8 cellular contexts compared by ENCODE assay signal in the genomic region with DNA sequence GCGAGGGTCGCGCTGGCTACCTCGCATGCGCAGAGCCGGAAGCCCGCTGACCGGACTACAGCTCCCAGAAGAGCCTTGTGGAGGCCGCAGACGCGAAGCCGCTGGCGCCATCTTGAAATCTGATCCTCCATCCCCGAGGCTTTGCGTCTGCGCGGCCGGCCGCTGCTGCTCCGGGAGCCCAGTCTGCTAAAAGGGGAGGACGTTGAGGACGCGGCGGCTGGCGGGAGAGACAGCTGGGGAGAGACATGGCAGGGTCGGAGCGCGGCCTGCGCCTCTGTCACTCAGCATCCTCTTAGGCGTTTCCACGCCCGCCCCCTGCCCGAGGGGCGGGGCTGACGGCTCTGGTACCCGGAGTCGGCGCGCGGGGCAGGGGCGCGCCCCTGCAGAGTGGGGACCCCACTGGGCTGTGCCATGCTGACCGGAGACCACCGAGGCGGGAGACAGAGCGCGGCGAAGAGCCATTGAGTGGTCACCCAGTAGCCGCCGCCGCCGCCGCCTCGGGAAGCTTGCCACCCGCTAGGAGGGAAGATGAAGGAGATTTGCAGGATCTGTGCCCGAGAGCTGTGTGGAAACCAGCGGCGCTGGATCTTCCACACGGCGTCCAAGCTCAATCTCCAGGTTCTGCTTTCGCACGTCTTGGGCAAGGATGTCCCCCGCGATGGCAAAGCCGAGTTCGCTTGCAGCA.
DNase-seq lines count a peak whose midpoint lies in the region; ATAC-seq and TF ChIP-seq lines count a peak whose summit lies in the region.
"Not testable (repeated sequence)": the region's sequence is repeated elsewhere in the genome, so short reads cannot be mapped to it uniquely, and the experiment has no call there.

No MANE protein-coding gene starts in this region.

- H3K4me3 ChIP-seq in GM12864 (ENCODE audit: low read depth, low read length) (peak overlapping the region; percentile 63), astrocyte of the spinal cord (ENCODE audit: low read depth, low read length) (peak overlapping the region; percentile 58), left ventricle myocardium inferior (peak overlapping the region; percentile 68), ovary (peak overlapping the region; percentile 54)

- not testable (repeated sequence) for TF ChIP-seq POLR2A in ovary (IDR thresholded peaks at IDR 0.05)

- not testable (repeated sequence) for H3K36me3 ChIP-seq in left ventricle myocardium inferior, ovary

- not testable (repeated sequence) for DNase-seq in GM12864 (ENCODE audit: low read depth); astrocyte of the spinal cord (ENCODE audit: low read depth, low spot score)
- DNase-seq in activated CD4-positive, alpha-beta T cell treated with anti-CD3 and anti-CD28 coated beads for 24 hours (ENCODE audit: low read depth in 2 of 2) = peak; percentile 40 to 51
- DNase-seq in left ventricle myocardium inferior (peak; percentile 83), ovary (peak; percentile 77 to 85 (median 79))
- DNase-seq in stimulated activated CD8-positive, alpha-beta memory T cell treated with anti-CD3 and anti-CD28 coated beads, Interleukin-7, amount 100 ng/mL, for 48 hours (ENCODE audit: extremely low read depth in 1 of 2, low read depth in 1 of 2) = peak; percentile 34 to 46

- not testable (repeated sequence) for TF ChIP-seq CTCF in GM12864 (IDR thresholded peaks at IDR 0.05; ENCODE audit: low read depth, low read length, missing control alignments); astrocyte of the spinal cord (IDR thresholded peaks at IDR 0.05; ENCODE audit: low read depth, low read length); left ventricle myocardium inferior (IDR thresholded peaks at IDR 0.05; ENCODE audit: borderline replicate concordance); ovary (IDR thresholded peaks at IDR 0.05)

- in situ Hi-C loops in astrocyte of the spinal cord (cut with HindIII; ENCODE audit: low sequenced_read_pairs) = not testable (repeated sequence)

- H3K27me3 ChIP-seq in left ventricle myocardium inferior (ENCODE audit: low read depth); ovary: not testable (repeated sequence)

- H3K9me3 ChIP-seq in left ventricle myocardium inferior (replicated peaks); ovary: not testable (repeated sequence)

- ATAC-seq in GM21825 (IDR thresholded peaks at IDR 0.05; ENCODE audit: unreplicated experiment) = peak; percentile 73
- ATAC-seq in HG03521 (IDR thresholded peaks at IDR 0.05; ENCODE audit: unreplicated experiment) = peak; percentile 71

- peaks cover 19% of the 10 kb centered on the region for H3K4me1 ChIP-seq in left ventricle myocardium inferior
- H3K4me1 ChIP-seq in ovary (ENCODE audit: insufficient read depth) = not testable (repeated sequence)

- not testable (repeated sequence) for TF ChIP-seq EP300 in ovary (IDR thresholded peaks at IDR 0.05)

- peak overlapping the region; percentile 76 for H3K27ac ChIP-seq in left ventricle myocardium inferior (replicated peaks)
- peak overlapping the region; percentile 38 to 42 for H3K27ac ChIP-seq in ovary

- intact Hi-C loops in left ventricle myocardium inferior (cut with micrococcal nuclease); ovary (cut with DNase I): not testable (repeated sequence)

- 0 to 1% (median 0%) methylated on average over 7 to 35 of the region's 66 CpGs for WGBS in ovary, 3 donors
